8 cellular contexts compared by ENCODE assay signal in the genomic region with DNA sequence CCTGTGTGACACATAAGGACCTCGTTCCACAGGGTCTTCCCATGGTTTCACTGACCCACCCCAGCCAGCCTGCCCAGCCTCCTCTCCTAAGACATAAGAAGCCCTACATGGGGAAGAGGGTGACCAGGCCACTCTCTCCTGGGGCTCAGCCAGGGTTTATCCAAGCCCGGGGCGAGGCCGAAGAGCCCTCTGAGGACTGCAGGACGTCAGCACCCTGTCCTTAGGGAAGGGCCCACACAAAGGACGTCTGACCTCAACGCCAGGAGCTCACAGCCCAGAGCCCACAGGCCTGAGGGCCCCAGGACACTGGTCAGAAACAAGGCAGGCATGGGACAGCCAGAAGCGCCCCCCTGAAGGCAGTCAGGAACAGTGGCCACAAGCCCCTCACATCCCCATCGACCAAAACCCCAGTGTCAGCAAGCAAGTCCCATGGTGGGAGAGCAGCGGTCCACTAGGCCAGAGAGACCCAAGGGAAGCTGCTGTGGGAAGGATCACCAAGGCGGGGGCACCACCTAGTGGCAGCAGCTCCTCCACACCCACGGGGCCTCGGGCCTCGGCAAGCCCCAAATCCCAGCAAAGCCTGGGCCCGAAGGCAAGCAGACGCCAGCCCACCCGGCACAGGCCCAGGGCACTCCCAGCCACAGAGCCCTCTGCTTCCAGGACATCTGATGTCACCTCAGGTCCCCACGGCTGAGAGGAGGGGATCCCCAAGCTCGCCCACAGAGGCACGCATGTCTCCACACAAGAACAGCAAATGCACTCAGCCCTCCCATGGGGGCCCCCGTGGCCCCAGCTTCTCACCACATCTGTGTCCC. TPM values are rescaled to one million over a fixed set of nuclear protein-coding genes. Genes with fewer than 3 reads are reported as not detected.
DNase-seq lines count a peak whose midpoint lies in the region; ATAC-seq and TF ChIP-seq lines count a peak whose summit lies in the region.

No MANE protein-coding gene starts in this region.

- peak; percentile 58 for DNase-seq in Daoy (ENCODE audit: low read depth)
- peak; percentile 73 for DNase-seq in NB4 (ENCODE audit: low read depth)
- DNase-seq in dermis blood vessel endothelial cell, result peak; percentile 80
- peak; percentile 72 for DNase-seq in lower lobe of right lung
- peak; percentile 65 for DNase-seq in stimulated activated CD8-positive, alpha-beta memory T cell treated with anti-CD3 and anti-CD28 coated beads, Interleukin-4, amount 100 ng/mL, for 48 hours

- H3K9me3 ChIP-seq in lower lobe of right lung, result no peaks in the 10 kb centered on the region

- H3K27me3 ChIP-seq in lower lobe of right lung (ENCODE audit: low read depth), result no peaks in the 10 kb centered on the region

- peak; percentile 50 for ATAC-seq in GM21717 (IDR thresholded peaks at IDR 0.05; ENCODE audit: unreplicated experiment)
- peak; percentile 56 to 66 for ATAC-seq in activated CD4-positive, CD25-positive, alpha-beta regulatory T cell treated with anti-CD3 and anti-CD28 coated beads, Interleukin-2, amount 50 U/mL, for 24 hours
- peak; percentile 83 to 87 for ATAC-seq in lower lobe of right lung
- ATAC-seq in GM21367 (IDR thresholded peaks at IDR 0.05; ENCODE audit: unreplicated experiment), result no peak

- peak; percentile 80 for TF ChIP-seq CTCF in NB4 (IDR thresholded peaks at IDR 0.05; ENCODE audit: low read depth, low read length)
- peak; percentile 75 for TF ChIP-seq CTCF in lower lobe of right lung (IDR thresholded peaks at IDR 0.05)

- TF ChIP-seq POLR2A in NB4 (IDR thresholded peaks at IDR 0.05; ENCODE audit: extremely low read depth, insufficient read length), result no peak

- no peak overlapping the region for H3K4me3 ChIP-seq in NB4 (ENCODE audit: low read depth, low read length)
- no peak overlapping the region for H3K4me3 ChIP-seq in lower lobe of right lung

- peaks cover 51% of the 10 kb centered on the region for H3K36me3 ChIP-seq in lower lobe of right lung

- no peak overlapping the region for H3K27ac ChIP-seq in lower lobe of right lung

- intact Hi-C loops in lower lobe of right lung (cut with DNase I), result no loop called here

- no peaks in the 10 kb centered on the region for H3K4me1 ChIP-seq in lower lobe of right lung

RNA-seq across cellular contexts. Expression of a gene that starts 23.4 kb away (rescaled TPM):
- total RNA-seq in Daoy (2014; rRNA removed; shearing (Covaris generic)), result 103 and 133 TPM in 2 replicates
- total RNA-seq in dermis blood vessel endothelial cell (48.4 and 53.3 TPM in 2 replicates), lower lobe of right lung (44.5 TPM)

RNA-seq across cellular contexts. Expression of a gene that starts 32.7 kb away (rescaled TPM):
- 51.7 and 58.2 TPM in 2 replicates for total RNA-seq in Daoy (2014; rRNA removed; shearing (Covaris generic))
- 15.3 and 20.1 TPM in 2 replicates for total RNA-seq in dermis blood vessel endothelial cell
- total RNA-seq in lower lobe of right lung, result 22.6 TPM

RNA-seq across cellular contexts. Expression of a gene that starts 32.7 kb away (rescaled TPM):
- 108 and 129 TPM in 2 replicates for total RNA-seq in Daoy (2014; rRNA removed; shearing (Covaris generic))
- total RNA-seq in dermis blood vessel endothelial cell, result 8.0 and 14.2 TPM in 2 replicates
- 10.2 TPM for total RNA-seq in lower lobe of right lung
